In the genomic region with DNA sequence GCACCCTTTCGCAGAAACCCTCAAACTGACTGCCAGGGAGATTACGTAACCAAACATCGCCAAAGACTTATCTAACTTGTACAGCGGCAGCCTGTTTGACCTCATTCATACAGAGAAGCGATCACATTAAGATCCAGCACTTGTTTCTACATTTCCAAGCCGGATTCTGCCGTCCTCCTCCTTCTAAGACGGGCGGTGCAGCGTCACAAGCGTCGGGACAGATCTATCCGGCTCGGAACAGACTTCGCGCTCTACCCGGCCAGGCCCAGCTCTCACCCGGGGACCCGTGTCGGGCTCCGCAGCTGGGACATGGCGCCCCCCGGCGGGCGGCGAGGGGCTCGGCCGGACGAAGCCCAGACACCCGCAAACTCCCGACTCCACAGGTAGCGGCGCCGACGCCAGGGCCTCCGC, we compare ENCODE assay signal across 8 cellular contexts. TPM values are rescaled to one million over a fixed set of nuclear protein-coding genes. Genes with fewer than 3 reads are reported as not detected.
DNase-seq lines count a peak whose midpoint lies in the region; ATAC-seq and TF ChIP-seq lines count a peak whose summit lies in the region.

No MANE protein-coding gene starts in this region.

- POLR2A ChIA-PET in activated CD4-positive, alpha-beta T cell treated with anti-CD3 and anti-CD28 coated beads, Interleukin-2, amount 10 ng/mL, durations not matched to agents 7 days and 5 days (lab: Charles Lee) = interaction anchor here (0.6 to 1.3 kb wide), 5 partner anchors 37 to 98 kb away, joined by 3 to 4 read pairs (median 3); partner anchors contain the start of gene PURB

- H3K27me3 Mint-ChIP-seq in activated CD4-positive, alpha-beta T cell treated with anti-CD3 and anti-CD28 coated beads, Interleukin-2, amount 10 ng/mL, durations not matched to agents 7 days and 5 days = no peaks in the 10 kb centered on the region

- no peaks in the 10 kb centered on the region for H3K36me3 ChIP-seq in left lung

- DNase-seq in AG09319 (ENCODE audit: extremely low read depth, low read depth) (peak; percentile 59), NCI-H446 (lab: John Stamatoyannopoulos, UW) (peak; percentile 90 to 91), coronary artery (ENCODE audit: low spot score) (no peak), left lung (peak; percentile 90 to 95)
- DNase-seq in activated CD4-positive, alpha-beta T cell treated with anti-CD3 and anti-CD28 coated beads, Interleukin-2, amount 10 ng/mL, durations not matched to agents 7 days and 5 days = peak; percentile 87
- peak; percentile 83 to 85 for DNase-seq in stimulated activated CD4-positive, alpha-beta T cell treated with anti-CD3 and anti-CD28 coated beads, Interleukin-2, amount 100 ng/mL, for 24 hours

- H3K27ac ChIP-seq in coronary artery = peak overlapping the region; percentile 93 to 99
- H3K27ac ChIP-seq in left lung = peak overlapping the region; percentile 98 to 99

- CTCF ChIA-PET in activated CD4-positive, alpha-beta T cell treated with anti-CD3 and anti-CD28 coated beads, Interleukin-2, amount 10 ng/mL, durations not matched to agents 7 days and 5 days (lab: Charles Lee) = interaction anchor here (0.6 to 4.1 kb wide), 28 partner anchors 9 to 611 kb away, joined by 3 to 14 read pairs (median 4); partner anchors contain the start of genes DDX56, PURB and TBRG4

- no peaks in the 10 kb centered on the region for H3K27me3 ChIP-seq in left lung

- TF ChIP-seq CTCF in AG09319 (IDR thresholded peaks at IDR 0.05; ENCODE audit: low read depth, low read length) = peak; percentile 76
- TF ChIP-seq CTCF in coronary artery (IDR thresholded peaks at IDR 0.05) = peak; percentile 93
- peak; percentile 79 to 91 for TF ChIP-seq CTCF in left lung (IDR thresholded peaks at IDR 0.05)

- intact Hi-C loops in left lung (cut with DNase I) = loop anchor here in 1 of 2 donors (10.0 kb wide), 1 partner anchor 263 kb away; the partner anchor contains the start of gene TMED4

- peaks cover 38% of the 10 kb centered on the region for H3K4me1 Mint-ChIP-seq in activated CD4-positive, alpha-beta T cell treated with anti-CD3 and anti-CD28 coated beads, Interleukin-2, amount 10 ng/mL, durations not matched to agents 7 days and 5 days

- H3K9me3 Mint-ChIP-seq in activated CD4-positive, alpha-beta T cell treated with anti-CD3 and anti-CD28 coated beads, Interleukin-2, amount 10 ng/mL, durations not matched to agents 7 days and 5 days = no peaks in the 10 kb centered on the region

- peak overlapping the region; percentile 99 for H3K27ac Mint-ChIP-seq in activated CD4-positive, alpha-beta T cell treated with anti-CD3 and anti-CD28 coated beads, Interleukin-2, amount 10 ng/mL, durations not matched to agents 7 days and 5 days

- peaks cover 5 to 32% of the 10 kb centered on the region in 2 donors for H3K4me1 ChIP-seq in left lung

- H3K4me3 ChIP-seq in coronary artery = peak overlapping the region; percentile 93
- peak overlapping the region; percentile 46 to 69 for H3K4me3 ChIP-seq in left lung

- H3K4me3 Mint-ChIP-seq in activated CD4-positive, alpha-beta T cell treated with anti-CD3 and anti-CD28 coated beads, Interleukin-2, amount 10 ng/mL, durations not matched to agents 7 days and 5 days = peak overlapping the region; percentile 91

- ATAC-seq in GM18907 (IDR thresholded peaks at IDR 0.05; ENCODE audit: unreplicated experiment) (peak; percentile 78), HG03159 (IDR thresholded peaks at IDR 0.05; ENCODE audit: unreplicated experiment) (peak; percentile 61), left lung (peak; percentile 80)

- no peaks in the 10 kb centered on the region for H3K9me3 ChIP-seq in left lung

- H3K36me3 Mint-ChIP-seq in activated CD4-positive, alpha-beta T cell treated with anti-CD3 and anti-CD28 coated beads, Interleukin-2, amount 10 ng/mL, durations not matched to agents 7 days and 5 days (ENCODE audit: low read depth) = peaks cover 22% of the 10 kb centered on the region

RNA-seq across cellular contexts. Expression of gene H2AZ2, which starts 0.4 kb away (rescaled TPM):
- total RNA-seq in activated CD4-positive, alpha-beta T cell treated with anti-CD3 and anti-CD28 coated beads, Interleukin-2, amount 10 ng/mL, durations not matched to agents 7 days and 5 days = 100 to 1,000 TPM; 327 to 404 TPM
- 100 to 1,000 TPM; 113 to 182 TPM for total RNA-seq in left lung

RNA-seq across cellular contexts. Expression of gene PURB, which starts 37.8 kb away (rescaled TPM):
- 10 to 100 TPM; 22.9 to 24.1 TPM for total RNA-seq in activated CD4-positive, alpha-beta T cell treated with anti-CD3 and anti-CD28 coated beads, Interleukin-2, amount 10 ng/mL, durations not matched to agents 7 days and 5 days
- total RNA-seq in left lung = 10 to 100 TPM; 23.5 to 26.3 TPM

RNA-seq across cellular contexts. Expression of gene PPIA, which starts 51.0 kb away (rescaled TPM):
- total RNA-seq in activated CD4-positive, alpha-beta T cell treated with anti-CD3 and anti-CD28 coated beads, Interleukin-2, amount 10 ng/mL, durations not matched to agents 7 days and 5 days = 1,000 to 10,000 TPM; 1,993 to 2,183 TPM
- total RNA-seq in left lung = 1,000 to 10,000 TPM; 1,404 to 1,630 TPM
